ENCODE assay signal across 15 cellular contexts in genomic region chr5:114237766-114238165, GRCh38.
DNase-seq lines count a peak whose midpoint lies in the region; ATAC-seq, FAIRE-seq and TF ChIP-seq lines count a peak whose summit lies in the region.
"Had no signal": no experiment of that assay in that cellular context is flagged by ENCODE, and none has a peak within 500 bp of the region (broad histone marks: within the 10 kb centered on the region; RNA-seq: fewer than 3 reads in every experiment).

No MANE protein-coding gene starts in this region.

- ATAC-seq in GM21423 (IDR thresholded peaks at IDR 0.05; ENCODE audit: unreplicated experiment) = no peak
- ATAC-seq: effector memory CD8-positive, alpha-beta T cell; stimulated activated naive CD8-positive, alpha-beta T cell treated with anti-CD3 and anti-CD28 coated beads, Interleukin-15, amount 100 ng/mL, for 72 hours had no signal

- H3K9me3 Mint-ChIP-seq in progenitor cell of endocrine pancreas (ENCODE audit: low read depth) (no peaks in the 10 kb centered on the region), chondrocyte (ENCODE audit: low read depth) (peaks cover 17% of the 10 kb centered on the region)

- no peak for TF ChIP-seq CTCF in progenitor cell of endocrine pancreas (IDR thresholded peaks at IDR 0.05; ENCODE audit: unreplicated experiment)
- no peak for TF ChIP-seq CTCF in chondrocyte (IDR thresholded peaks at IDR 0.05)

- H3K4me1 Mint-ChIP-seq in progenitor cell of endocrine pancreas (ENCODE audit: low read depth) (no peaks in the 10 kb centered on the region), chondrocyte (ENCODE audit: low read depth) (peaks cover 2% of the 10 kb centered on the region)
- H3K4me1 Mint-ChIP-seq: stimulated activated naive CD8-positive, alpha-beta T cell treated with anti-CD3 and anti-CD28 coated beads, Interleukin-15, amount 100 ng/mL, for 72 hours had no signal

- no peak for FAIRE-seq in HTR-8/SVneo (lab: Jason Lieb, UNC)

- H3K4me3 Mint-ChIP-seq in progenitor cell of endocrine pancreas (ENCODE audit: low read depth) = no peak overlapping the region
- H3K4me3 Mint-ChIP-seq in chondrocyte (ENCODE audit: unreplicated experiment) = no peak overlapping the region
- H3K4me3 Mint-ChIP-seq: CD4-positive, alpha-beta T cell; effector memory CD8-positive, alpha-beta T cell; stimulated activated naive CD8-positive, alpha-beta T cell treated with anti-CD3 and anti-CD28 coated beads, Interleukin-15, amount 100 ng/mL, for 72 hours had no signal

- H3K27me3 Mint-ChIP-seq in progenitor cell of endocrine pancreas (no peaks in the 10 kb centered on the region), chondrocyte (ENCODE audit: low read depth) (peaks cover 2% of the 10 kb centered on the region)
- H3K27me3 Mint-ChIP-seq: CD4-positive, alpha-beta T cell; effector memory CD8-positive, alpha-beta T cell; stimulated activated naive CD8-positive, alpha-beta T cell treated with anti-CD3 and anti-CD28 coated beads, Interleukin-15, amount 100 ng/mL, for 72 hours had no signal

- in situ Hi-C loops in SK-MEL-5 (cut with HindIII; ENCODE audit: low pct_unique_long_range_greater_than_20kb, low sequenced_read_pairs) = no loop called here

- H3K36me3 Mint-ChIP-seq in progenitor cell of endocrine pancreas (ENCODE audit: insufficient read depth) (no peaks in the 10 kb centered on the region), chondrocyte (ENCODE audit: low read depth) (peaks cover 2% of the 10 kb centered on the region)

- DNase-seq in Daoy (ENCODE audit: low read depth) (peak; percentile 63), HTR-8/SVneo (ENCODE audit: insufficient read length, low spot score) (peak; percentile 10), SK-MEL-5 (ENCODE audit: low read depth, low spot score) (peak; percentile 59), foreskin melanocyte (peak; percentile 0), progenitor cell of endocrine pancreas (ENCODE audit: low spot score, unreplicated experiment) (no peak), chondrocyte (ENCODE audit: low spot score) (no peak), amygdala (lab: John Stamatoyannopoulos, UW) (no peak)
- DNase-seq: CD4-positive, alpha-beta T cell; effector memory CD8-positive, alpha-beta T cell; GOT3; hippocampal formation; midbrain; NCI-H2107; stimulated activated naive CD8-positive, alpha-beta T cell treated with anti-CD3 and anti-CD28 coated beads, Interleukin-15, amount 100 ng/mL, for 72 hours had no signal

- H3K27ac Mint-ChIP-seq in progenitor cell of endocrine pancreas = no peak overlapping the region
- no peak overlapping the region for H3K27ac Mint-ChIP-seq in chondrocyte (ENCODE audit: unreplicated experiment)
- H3K27ac Mint-ChIP-seq: CD4-positive, alpha-beta T cell; effector memory CD8-positive, alpha-beta T cell; stimulated activated naive CD8-positive, alpha-beta T cell treated with anti-CD3 and anti-CD28 coated beads, Interleukin-15, amount 100 ng/mL, for 72 hours had no signal

Comparison
In these comparisons a context has a peak if more than half of its experiments do, and no peak if none do; other contexts are left out.
1. DNase-seq: peak in Daoy (single experiment), HTR-8/SVneo (single experiment), SK-MEL-5 (single experiment) and foreskin melanocyte (single experiment); none in progenitor cell of endocrine pancreas (single experiment), chondrocyte (single experiment) and amygdala (0 of 56).